In genomic region chr11:77029829-77030228, GRCh38 we compare ENCODE assay signal across 22 cellular contexts. TPM values are rescaled to one million over a fixed set of nuclear protein-coding genes. Genes with fewer than 3 reads are reported as not detected.
DNase-seq lines count a peak whose midpoint lies in the region; ATAC-seq, FAIRE-seq and TF ChIP-seq lines count a peak whose summit lies in the region.
"Had no signal": no experiment of that assay in that cellular context is flagged by ENCODE, and none has a peak within 500 bp of the region (broad histone marks: within the 10 kb centered on the region; RNA-seq: fewer than 3 reads in every experiment).

No MANE protein-coding gene starts in this region.

- ATAC-seq in A549 (peak; percentile 39 to 48; a peak in 4 of 6 replicates), GM18502 (IDR thresholded peaks at IDR 0.05; ENCODE audit: poor library complexity, unreplicated experiment) (no peak), HG03196 (IDR thresholded peaks at IDR 0.05; ENCODE audit: unreplicated experiment) (no peak)
- ATAC-seq: GM23338 had no signal

- no peak for FAIRE-seq in A549 (lab: Jason Lieb, UNC)
- FAIRE-seq in bronchial epithelial cell (lab: Jason Lieb, UNC), result no peak
- no peak for FAIRE-seq in small intestine (lab: Jason Lieb, UNC)
- FAIRE-seq: G401.6 had no signal

- H3K9me3 ChIP-seq in A549 (no peaks in the 10 kb centered on the region), esophagus muscularis mucosa (no peaks in the 10 kb centered on the region), small intestine (ENCODE audit: control insufficient read depth, low read depth) (no peaks in the 10 kb centered on the region)
- H3K9me3 ChIP-seq: SK-N-SH had no signal

- H3K27ac ChIP-seq in A549, result no peak overlapping the region
- no peak overlapping the region for H3K27ac ChIP-seq in esophagus muscularis mucosa (replicated peaks in 1 of 4)
- no peak overlapping the region for H3K27ac ChIP-seq in small intestine (ENCODE audit: low read depth in 1 of 2, low read length in 1 of 2)
- H3K27ac ChIP-seq: 22Rv1 had no signal

- POLR2A ChIA-PET in A549 (lab: Yijun Ruan, JAX), result no interaction called here

- no peak for TF ChIP-seq RAD21 in A549 (conservative IDR thresholded peaks at IDR 0.05 in 1 of 2, IDR thresholded peaks at IDR 0.05 in 1 of 2)

- TF ChIP-seq POLR2A in A549 (IDR thresholded peaks at IDR 0.05; ENCODE audit: low read length) (no peak), esophagus muscularis mucosa (IDR thresholded peaks at IDR 0.05; ENCODE audit: low read depth) (no peak)

- no peak for TF ChIP-seq CTCF in A549 (IDR thresholded peaks at IDR 0.05)
- no peak for TF ChIP-seq CTCF in bronchial epithelial cell (IDR thresholded peaks at IDR 0.05; ENCODE audit: insufficient read depth, low read length, severe bottlenecking)
- TF ChIP-seq CTCF in esophagus muscularis mucosa (IDR thresholded peaks at IDR 0.05), result no peak
- no peak for TF ChIP-seq CTCF in GM10266 (IDR thresholded peaks at IDR 0.05; ENCODE audit: control insufficient read depth, insufficient read depth, low read depth, missing control alignments)

- H3K4me1 ChIP-seq in A549, result peaks cover 22% of the 10 kb centered on the region
- no peaks in the 10 kb centered on the region for H3K4me1 ChIP-seq in esophagus muscularis mucosa
- peaks cover 0 to 1% of the 10 kb centered on the region in 2 donors for H3K4me1 ChIP-seq in small intestine (ENCODE audit: control insufficient read depth in 2 of 2, insufficient read depth in 1 of 2, low read depth in 1 of 2, low read length in 1 of 2)

- CTCF ChIA-PET in A549 (lab: Yijun Ruan, JAX), result interaction anchor here (2.0 to 2.6 kb wide), 6 partner anchors 10 to 110 kb away, joined by 6 to 12 read pairs (median 8); no protein-coding TSS in a partner anchor

- no peak overlapping the region for H3K4me3 ChIP-seq in A549
- no peak overlapping the region for H3K4me3 ChIP-seq in bronchial epithelial cell (ENCODE audit: low read depth, low read length)
- H3K4me3 ChIP-seq in esophagus muscularis mucosa, result no peak overlapping the region
- H3K4me3 ChIP-seq in small intestine (ENCODE audit: low read depth in 1 of 2, low read length in 2 of 2), result no peak overlapping the region
- H3K4me3 ChIP-seq: GM23338 had no signal

- no peaks in the 10 kb centered on the region for H3K36me3 ChIP-seq in bronchial epithelial cell (ENCODE audit: control insufficient read depth, insufficient read depth, low read length)
- no peaks in the 10 kb centered on the region for H3K36me3 ChIP-seq in esophagus muscularis mucosa
- H3K36me3 ChIP-seq in small intestine (ENCODE audit: control insufficient read depth in 2 of 2, insufficient read depth in 2 of 2, low read length in 2 of 2), result no peaks in the 10 kb centered on the region

- intact Hi-C loops in esophagus muscularis mucosa (cut with DNase I), result no loop called here

- 71% methylated on average over 7 of the region's 7 CpGs for WGBS in A549 (ENCODE audit: missing lambda C conversion rate)
- WGBS in esophagus muscularis mucosa, result 83% methylated on average over 7 of the region's 7 CpGs
- WGBS in small intestine, 3 donors, result 18 to 57% (median 41%) methylated on average over 7 of the region's 7 CpGs

- no peak for DNase-seq in A549 (ENCODE audit: low read depth in 1 of 2, low spot score in 1 of 2)
- DNase-seq in bronchial epithelial cell (ENCODE audit: low read depth), result peak; percentile 35
- DNase-seq in esophagus muscularis mucosa (ENCODE audit: extremely low spot score), result peak; percentile 86
- peak; percentile 77 for DNase-seq in small intestine
- DNase-seq in GM10266 (ENCODE audit: extremely low spot score), result no peak
- DNase-seq in kidney glomerular epithelial cell (lab: John Stamatoyannopoulos, UW), result no peak
- DNase-seq: HCEC 1CT; KBM-7; NCI-H1105 treated with DMSO at 0.1 percent for 48 hours; NCI-H1694; NCI-H2081 treated with DMSO at 0.1 percent for 48 hours; NK-92 treated with Interleukin-12 subunit alpha and Interleukin-12 subunit beta, amount 100 ng/mL, for 24 hours; SHP77 treated with DMSO at 0.1 percent for 48 hours; SK-N-SH had no signal

- H3K27me3 ChIP-seq in bronchial epithelial cell (ENCODE audit: control insufficient read depth, insufficient read depth, low read length) (peaks cover 2% of the 10 kb centered on the region), esophagus muscularis mucosa (peaks cover 0 to 30% (median 8%) of the 10 kb centered on the region in 4 donors), small intestine (ENCODE audit: control insufficient read depth in 2 of 2, insufficient read depth in 2 of 2, low read length in 2 of 2) (no peaks in the 10 kb centered on the region)

- H3K4me2 ChIP-seq in A549, result no peak overlapping the region
- H3K4me2 ChIP-seq: GM23338, SK-N-SH had no signal

- TF ChIP-seq EP300 in A549 (IDR thresholded peaks at IDR 0.05) (no peak), esophagus muscularis mucosa (IDR thresholded peaks at IDR 0.05) (no peak)

TF ChIP-seq in A549, 52 proteins besides CTCF, POLR2A, EP300 and RAD21:
- TF ChIP-seq ZFP36 (IDR thresholded peaks at IDR 0.05; ENCODE audit: borderline replicate concordance, partially characterized antibody) (no peak), BHLHE40 (IDR thresholded peaks at IDR 0.05; ENCODE audit: low read depth, low read length) (no peak)
- TF ChIP-seq, protein P1, sequence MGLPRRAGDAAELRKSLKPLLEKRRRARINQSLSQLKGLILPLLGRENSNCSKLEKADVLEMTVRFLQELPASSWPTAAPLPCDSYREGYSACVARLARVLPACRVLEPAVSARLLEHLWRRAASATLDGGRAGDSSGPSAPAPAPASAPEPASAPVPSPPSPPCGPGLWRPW (IDR thresholded peaks at IDR 0.05), result no peak

RNA-seq across cellular contexts. Expression of gene B3GNT6, which starts 4.4 kb away (rescaled TPM):
- 0.04 and 0.11 TPM in 2 replicates for polyA plus RNA-seq in A549 (2011; rRNA removed)
- polyA plus RNA-seq in A549 (2012; cell fraction: cytosol; rRNA removed), result 0.04 TPM in 1 of 2 replicates, not detected in the other
- 0.04 and 0.05 TPM in 2 replicates for polyA plus RNA-seq in A549 (2012; cell fraction: nucleus; rRNA removed)
- 0.04 to 0.05 TPM in 2 of 3 replicates, not detected in the other for polyA plus RNA-seq in A549 (2017; fragmentation: RNase III; extraction: RNeasy Plus Mini Kit Qiagen cat#74134 plus additional on column Dnase treatment)
- polyA minus RNA-seq in A549 (2011; rRNA and poly(A)+ RNA removed), result 0.15 TPM in 1 of 2 replicates, not detected in the other
- under 0.01 and 0.64 TPM in 2 replicates for total RNA-seq in bronchial epithelial cell
- total RNA-seq in esophagus muscularis mucosa, result under 1 TPM in 1 of 4 donors, not detected in 3; 0.17 TPM
- 1 to 10 TPM; 1.6 to 7.0 (median 2.0) TPM for polyA plus RNA-seq in small intestine
- total RNA-seq: GM23338, NCI-H460 had no signal
- polyA plus RNA-seq: AG04450, CD14-positive monocyte, GM23338, SK-N-SH had no signal

RNA-seq across cellular contexts. Expression of gene CAPN5, which starts 36.9 kb away (rescaled TPM):
- 12.9 and 16.6 TPM in 2 replicates for polyA plus RNA-seq in A549 (2011; rRNA removed)
- 4.6 and 6.4 TPM in 2 replicates for polyA plus RNA-seq in A549 (2012; cell fraction: cytosol; rRNA removed)
- 11.6 and 12.2 TPM in 2 replicates for polyA plus RNA-seq in A549 (2012; cell fraction: nucleus; rRNA removed)
- polyA plus RNA-seq in A549 (2017; fragmentation: RNase III; extraction: RNeasy Plus Mini Kit Qiagen cat#74134 plus additional on column Dnase treatment), result 6.8 to 9.4 TPM (median 8.9 TPM) in 3 replicates
- 18.2 and 19.7 TPM in 2 replicates for polyA minus RNA-seq in A549 (2011; rRNA and poly(A)+ RNA removed)
- total RNA-seq in bronchial epithelial cell, result 3.2 and 9.6 TPM in 2 replicates
- 10 to 100 TPM in 1 of 4 donors, 1 to 10 TPM in 3; 4.0 to 11.3 (median 6.0) TPM for total RNA-seq in esophagus muscularis mucosa
- polyA plus RNA-seq in small intestine, result 10 to 100 TPM; 43.8 to 61.1 (median 48.6) TPM

Comparison
In these comparisons a context has a peak if more than half of its experiments do, and no peak if none do; other contexts are left out.
1. ATAC-seq: peak in A549 (2 of 2); none in GM18502 (single experiment) and HG03196 (single experiment).
2. DNase-seq: peak in bronchial epithelial cell (single experiment), esophagus muscularis mucosa (single experiment) and small intestine (single experiment); none in A549 (0 of 2), GM10266 (single experiment) and kidney glomerular epithelial cell (single experiment).